ENCODE assay signal across 8 cellular contexts in the genomic region with DNA sequence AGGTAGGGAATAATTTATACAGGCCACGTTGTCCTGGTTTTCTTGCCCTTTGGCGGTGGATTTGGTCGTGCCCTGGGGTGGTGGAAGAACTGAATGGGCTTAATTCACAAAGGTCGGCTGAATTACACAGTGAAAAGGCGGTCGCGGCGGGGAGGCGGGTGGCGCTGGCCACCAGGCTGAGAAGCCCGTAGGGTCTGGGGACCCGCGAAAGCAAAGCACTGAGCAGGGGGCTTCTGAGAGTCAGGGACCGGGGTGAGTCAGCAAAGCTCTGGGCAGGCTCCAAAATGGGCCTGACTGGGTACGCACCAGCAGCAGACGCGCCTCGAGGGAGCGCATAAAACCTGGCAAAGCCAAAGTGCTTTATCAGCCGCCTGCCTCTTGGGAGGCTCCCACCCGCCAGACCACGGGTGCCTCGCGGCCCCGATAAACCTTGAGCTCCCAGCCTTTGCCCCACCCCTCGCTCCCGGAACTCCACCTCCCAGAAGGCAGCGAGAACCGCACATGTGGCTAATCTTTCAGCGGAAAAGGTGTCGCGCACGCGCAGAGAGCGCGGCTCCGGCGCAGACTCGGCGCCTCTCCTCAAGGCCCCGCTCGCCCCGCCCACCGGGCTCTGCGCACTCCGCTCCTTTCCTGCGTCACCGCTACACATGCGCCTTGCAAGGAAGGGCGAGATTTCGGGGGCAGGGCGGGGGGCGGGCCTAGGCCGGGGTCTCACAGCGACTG. TPM values are rescaled to one million over a fixed set of nuclear protein-coding genes. Genes with fewer than 3 reads are reported as not detected.
DNase-seq lines count a peak whose midpoint lies in the region; ATAC-seq and TF ChIP-seq lines count a peak whose summit lies in the region.

No MANE protein-coding gene starts in this region.

- H3K4me1 ChIP-seq in BE2C: peaks cover 5% of the 10 kb centered on the region
- peaks cover 8% of the 10 kb centered on the region for H3K4me1 ChIP-seq in colonic mucosa

- no peaks in the 10 kb centered on the region for H3K27me3 ChIP-seq in BE2C
- H3K27me3 ChIP-seq in colonic mucosa: no peaks in the 10 kb centered on the region
- H3K27me3 ChIP-seq in layer of hippocampus (ENCODE audit: control insufficient read depth, insufficient read depth, low read length): no peaks in the 10 kb centered on the region

- ATAC-seq in HG03457 (IDR thresholded peaks at IDR 0.05; ENCODE audit: unreplicated experiment): peak; percentile 77

- H3K9me3 ChIP-seq in BE2C (no peaks in the 10 kb centered on the region), colonic mucosa (no peaks in the 10 kb centered on the region)

- peak overlapping the region; percentile 66 for H3K27ac ChIP-seq in colonic mucosa
- H3K27ac ChIP-seq in layer of hippocampus (ENCODE audit: low read depth, low read length): peak overlapping the region; percentile 85

- TF ChIP-seq CTCF in BE2C (IDR thresholded peaks at IDR 0.05; ENCODE audit: low read depth, low read length) (no peak), colonic mucosa (IDR thresholded peaks at IDR 0.05) (no peak)

- intact Hi-C loops in colonic mucosa (cut with DNase I): no loop called here

- H3K36me3 ChIP-seq in BE2C (peaks cover 66% of the 10 kb centered on the region), colonic mucosa (peaks cover 27% of the 10 kb centered on the region)

- peak; percentile 100 for DNase-seq in BE2C
- peak; percentile 98 for DNase-seq in GM19240 (ENCODE audit: insufficient read length, low spot score)
- DNase-seq in NCI-H524 (lab: John Stamatoyannopoulos, UW): peak; percentile 99
- peak; percentile 99 for DNase-seq in activated CD4-positive, alpha-beta T cell treated with anti-CD3 and anti-CD28 coated beads for 48 hours
- peak; percentile 99 for DNase-seq in colonic mucosa
- peak; percentile 96 to 99 (median 98) for DNase-seq in stimulated activated CD4-positive, alpha-beta T cell treated with anti-CD3 and anti-CD28 coated beads, Interleukin-1b, Interleukin-23, amount 100 ng/mL, for 24 hours (ENCODE audit: low read depth in 4 of 4, low spot score in 1 of 4)

- peak overlapping the region; percentile 67 to 94 for H3K9ac ChIP-seq in colonic mucosa (ENCODE audit: low read depth in 2 of 2, low read length in 2 of 2)

- H3K4me3 ChIP-seq in BE2C (ENCODE audit: low read depth, low read length): peak overlapping the region; percentile 98
- peak overlapping the region; percentile 66 for H3K4me3 ChIP-seq in colonic mucosa

RNA-seq across cellular contexts. Expression of a gene that starts 0.4 kb away (rescaled TPM):
- 162 TPM for polyA plus RNA-seq in BE2C (2012; ENCODE audit: insufficient read depth, insufficient read length, low read depth)
- total RNA-seq in colonic mucosa: 10 to 100 TPM; 54.6 to 82.4 TPM

RNA-seq across cellular contexts. Expression of a gene that starts 11.0 kb away (rescaled TPM):
- 1,058 TPM for polyA plus RNA-seq in BE2C (2012; ENCODE audit: insufficient read depth, insufficient read length, low read depth)
- total RNA-seq in colonic mucosa: 100 to 1,000 TPM; 206 to 255 TPM

RNA-seq across cellular contexts. Expression of a gene that starts 30.4 kb away (rescaled TPM):
- 210 TPM for polyA plus RNA-seq in BE2C (2012; ENCODE audit: insufficient read depth, insufficient read length, low read depth)
- total RNA-seq in colonic mucosa: 10 to 100 TPM; 60.8 to 64.6 TPM

RNA-seq across cellular contexts. Expression of a gene that starts 43.8 kb away (rescaled TPM):
- polyA plus RNA-seq in BE2C (2012; ENCODE audit: insufficient read depth, insufficient read length, low read depth): 17.4 TPM
- total RNA-seq in colonic mucosa: 1 to 10 TPM; 2.1 to 2.3 TPM

RNA-seq across cellular contexts. Expression of a gene that starts 50.5 kb away (rescaled TPM):
- polyA plus RNA-seq in BE2C (2012; ENCODE audit: insufficient read depth, insufficient read length, low read depth): 88.5 TPM
- total RNA-seq in colonic mucosa: 10 to 100 TPM; 36.0 to 58.3 TPM

Comparison
In these comparisons a context has a peak if more than half of its experiments do, and no peak if none do; other contexts are left out.
1. Peak in every context shown above with its lines: DNase-seq, ATAC-seq, H3K4me3 ChIP-seq and H3K27ac ChIP-seq.